8 cellular contexts compared by ENCODE assay signal in genomic region chr10:92742331-92743228, GRCh38. TPM values are rescaled to one million over a fixed set of nuclear protein-coding genes. Genes with fewer than 3 reads are reported as not detected.
DNase-seq lines count a peak whose midpoint lies in the region; ATAC-seq and TF ChIP-seq lines count a peak whose summit lies in the region.

No MANE protein-coding gene starts in this region.

- peaks cover 79% of the 10 kb centered on the region for H3K4me1 Mint-ChIP-seq in activated B cell treated with CpG ODN at 0.5 μM for 24 hours

- intact Hi-C loops in activated B cell treated with CpG ODN at 0.5 μM for 24 hours (cut with micrococcal nuclease), result loop anchor here (1.0 kb wide), 6 partner anchors 8 to 152 kb away; partner anchors contain the start of gene HHEX

- H3K27ac Mint-ChIP-seq in activated B cell treated with CpG ODN at 0.5 μM for 24 hours, result peak overlapping the region; percentile 95

- no peak for TF ChIP-seq CTCF in GM10266 (IDR thresholded peaks at IDR 0.05; ENCODE audit: control insufficient read depth, insufficient read depth, low read depth, missing control alignments)
- TF ChIP-seq CTCF in activated B cell treated with CpG ODN at 0.5 μM for 24 hours (IDR thresholded peaks at IDR 0.05), result no peak

- peaks cover 4% of the 10 kb centered on the region for H3K9me3 Mint-ChIP-seq in activated B cell treated with CpG ODN at 0.5 μM for 24 hours

- POLR2A ChIA-PET in activated B cell treated with CpG ODN at 0.5 μM for 24 hours (lab: Charles Lee), result interaction anchor here (0.6 to 5.4 kb wide), 20 partner anchors 7 to 600 kb away, joined by 3 to 105 read pairs (median 6); partner anchors contain the start of genes EXOC6 and HHEX

- DNase-seq in GM10266 (ENCODE audit: extremely low spot score), result peak; percentile 69
- peak; percentile 30 for DNase-seq in activated B cell treated with CpG ODN at 0.5 μM for 24 hours
- no peak for DNase-seq in stimulated activated CD8-positive, alpha-beta memory T cell treated with anti-CD3 and anti-CD28 coated beads, Interleukin-4, amount 100 ng/mL, for 48 hours
- no peak for DNase-seq in NCI-H2081 treated with DMSO at 0.1 percent for 48 hours (lab: John Stamatoyannopoulos, UW)
- DNase-seq in NK-92 treated with Interleukin-12 subunit alpha and Interleukin-12 subunit beta, amount 100 ng/mL, for 24 hours (lab: John Stamatoyannopoulos, UW), result no peak
- no peak for DNase-seq in HuH-7 (ENCODE audit: low spot score)

- peak overlapping the region; percentile 78 for H3K4me3 Mint-ChIP-seq in activated B cell treated with CpG ODN at 0.5 μM for 24 hours

- CTCF ChIA-PET in activated B cell treated with CpG ODN at 0.5 μM for 24 hours (lab: Charles Lee), result interaction anchor here (0.8 to 3.0 kb wide), 7 partner anchors 10 to 169 kb away, joined by 3 to 13 read pairs (median 3); partner anchors contain the start of gene IDE

- no peaks in the 10 kb centered on the region for H3K36me3 Mint-ChIP-seq in activated B cell treated with CpG ODN at 0.5 μM for 24 hours (ENCODE audit: low read depth)

- H3K27me3 Mint-ChIP-seq in activated B cell treated with CpG ODN at 0.5 μM for 24 hours, result no peaks in the 10 kb centered on the region

- ATAC-seq in GM21367 (IDR thresholded peaks at IDR 0.05; ENCODE audit: unreplicated experiment) (peak; percentile 96), HG03175 (IDR thresholded peaks at IDR 0.05; ENCODE audit: unreplicated experiment) (peak; percentile 97), activated B cell treated with CpG ODN at 0.5 μM for 24 hours (ENCODE audit: low read depth) (peak; percentile 95)

RNA-seq across cellular contexts. Expression of gene HHEX, which starts 52.8 kb away (rescaled TPM):
- 50.3 and 55.1 TPM in 2 replicates for total RNA-seq in activated B cell treated with CpG ODN at 0.5 μM for 24 hours

Comparison
In these comparisons a context has a peak if more than half of its experiments do, and no peak if none do; other contexts are left out.
1. DNase-seq: peak in GM10266 (single experiment) and activated B cell treated with CpG ODN at 0.5 μM for 24 hours (single experiment); none in stimulated activated CD8-positive, alpha-beta memory T cell treated with anti-CD3 and anti-CD28 coated beads, Interleukin-4, amount 100 ng/mL, for 48 hours (single experiment), NCI-H2081 treated with DMSO at 0.1 percent for 48 hours (single experiment), NK-92 treated with Interleukin-12 subunit alpha and Interleukin-12 subunit beta, amount 100 ng/mL, for 24 hours (single experiment) and HuH-7 (single experiment).
2. Peak in every context shown above with its lines, with median percentiles within 50 percentile points of each other: ATAC-seq.